Comparison of ENCODE assay signal across 1 cellular context in the genomic region with DNA sequence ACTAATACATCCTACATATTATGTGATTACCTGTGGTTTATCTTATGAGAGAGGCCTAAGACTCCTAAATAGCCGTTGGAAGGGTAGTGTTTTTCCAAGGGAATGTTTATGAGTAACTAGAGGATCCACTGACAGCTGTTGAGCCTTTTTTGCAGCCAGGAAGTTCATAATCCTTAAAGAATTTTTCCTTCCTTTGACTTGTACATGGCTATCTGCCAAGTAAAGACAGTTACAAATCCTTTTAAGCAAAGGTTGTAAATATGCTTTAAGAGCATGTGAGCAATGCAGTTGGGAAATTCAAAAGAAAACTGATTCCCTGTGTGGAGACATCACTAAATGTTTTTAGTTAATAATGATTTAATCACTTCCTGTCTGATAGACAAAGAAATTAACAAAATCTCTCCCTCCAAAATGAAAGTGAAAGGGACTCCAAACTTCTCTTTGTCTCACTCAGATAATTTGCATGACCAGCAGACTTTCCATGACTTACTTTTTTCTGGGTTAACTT.
A peak's percentile ranks its signal among the peaks of the same experiment; 100 is the strongest.
TF ChIP-seq lines count a peak whose summit lies in the region.

No MANE protein-coding gene starts in this region.

TF ChIP-seq in SK-N-SH, 30 proteins besides CTCF, POLR2A, EP300 and RAD21 (continued from another document):
- TF ChIP-seq, protein P1, sequence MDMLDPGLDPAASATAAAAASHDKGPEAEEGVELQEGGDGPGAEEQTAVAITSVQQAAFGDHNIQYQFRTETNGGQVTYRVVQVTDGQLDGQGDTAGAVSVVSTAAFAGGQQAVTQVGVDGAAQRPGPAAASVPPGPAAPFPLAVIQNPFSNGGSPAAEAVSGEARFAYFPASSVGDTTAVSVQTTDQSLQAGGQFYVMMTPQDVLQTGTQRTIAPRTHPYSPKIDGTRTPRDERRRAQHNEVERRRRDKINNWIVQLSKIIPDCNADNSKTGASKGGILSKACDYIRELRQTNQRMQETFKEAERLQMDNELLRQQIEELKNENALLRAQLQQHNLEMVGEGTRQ (IDR thresholded peaks at IDR 0.05; ENCODE audit: borderline replicate concordance, low read depth, low read length) = no peak
- TF ChIP-seq FOXJ3 (CRISPR knock-in tag; IDR thresholded peaks at IDR 0.05) = no peak
- no peak for TF ChIP-seq RCOR1 (IDR thresholded peaks at IDR 0.05; ENCODE audit: low read length)
- no peak for TF ChIP-seq MXI1 (IDR thresholded peaks at IDR 0.05; ENCODE audit: low read depth, low read length)
- TF ChIP-seq RFX5 (IDR thresholded peaks at IDR 0.05; ENCODE audit: low read length) = no peak
- TF ChIP-seq GABPA (IDR thresholded peaks at IDR 0.05; ENCODE audit: low read depth) = peak; percentile 21; the same call in 1 of the 2 replicates
- TF ChIP-seq, protein P2, sequence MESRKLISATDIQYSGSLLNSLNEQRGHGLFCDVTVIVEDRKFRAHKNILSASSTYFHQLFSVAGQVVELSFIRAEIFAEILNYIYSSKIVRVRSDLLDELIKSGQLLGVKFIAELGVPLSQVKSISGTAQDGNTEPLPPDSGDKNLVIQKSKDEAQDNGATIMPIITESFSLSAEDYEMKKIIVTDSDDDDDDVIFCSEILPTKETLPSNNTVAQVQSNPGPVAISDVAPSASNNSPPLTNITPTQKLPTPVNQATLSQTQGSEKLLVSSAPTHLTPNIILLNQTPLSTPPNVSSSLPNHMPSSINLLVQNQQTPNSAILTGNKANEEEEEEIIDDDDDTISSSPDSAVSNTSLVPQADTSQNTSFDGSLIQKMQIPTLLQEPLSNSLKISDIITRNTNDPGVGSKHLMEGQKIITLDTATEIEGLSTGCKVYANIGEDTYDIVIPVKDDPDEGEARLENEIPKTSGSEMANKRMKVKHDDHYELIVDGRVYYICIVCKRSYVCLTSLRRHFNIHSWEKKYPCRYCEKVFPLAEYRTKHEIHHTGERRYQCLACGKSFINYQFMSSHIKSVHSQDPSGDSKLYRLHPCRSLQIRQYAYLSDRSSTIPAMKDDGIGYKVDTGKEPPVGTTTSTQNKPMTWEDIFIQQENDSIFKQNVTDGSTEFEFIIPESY (IDR thresholded peaks at IDR 0.05; ENCODE audit: borderline replicate concordance, low read depth) = peak; percentile 59; the same call in 1 of the 2 replicates
- no peak for TF ChIP-seq CHD2 (IDR thresholded peaks at IDR 0.05; ENCODE audit: low read length, partially characterized antibody)
- TF ChIP-seq, protein P3, sequence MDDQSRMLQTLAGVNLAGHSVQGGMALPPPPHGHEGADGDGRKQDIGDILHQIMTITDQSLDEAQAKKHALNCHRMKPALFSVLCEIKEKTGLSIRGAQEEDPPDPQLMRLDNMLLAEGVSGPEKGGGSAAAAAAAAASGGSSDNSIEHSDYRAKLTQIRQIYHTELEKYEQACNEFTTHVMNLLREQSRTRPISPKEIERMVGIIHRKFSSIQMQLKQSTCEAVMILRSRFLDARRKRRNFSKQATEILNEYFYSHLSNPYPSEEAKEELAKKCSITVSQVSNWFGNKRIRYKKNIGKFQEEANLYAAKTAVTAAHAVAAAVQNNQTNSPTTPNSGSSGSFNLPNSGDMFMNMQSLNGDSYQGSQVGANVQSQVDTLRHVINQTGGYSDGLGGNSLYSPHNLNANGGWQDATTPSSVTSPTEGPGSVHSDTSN (IDR thresholded peaks at IDR 0.05) = peak; percentile 95
- 0 out of 2 replicates have a peak, but pooled peaks have one; percentile 17 for TF ChIP-seq ELF1 (IDR thresholded peaks at IDR 0.05)
- peak; percentile 90 for TF ChIP-seq TEAD4 (IDR thresholded peaks at IDR 0.05; ENCODE audit: borderline replicate concordance, insufficient read depth)
- peak; percentile 96 for TF ChIP-seq NFIC (IDR thresholded peaks at IDR 0.05; ENCODE audit: borderline replicate concordance)
